In genomic region chr10:10901906-10902305, GRCh38 we compare ENCODE assay signal across 18 cellular contexts.
"Had no signal": no experiment of that assay in that cellular context is flagged by ENCODE, and none has a peak within 500 bp of the region (broad histone marks: within the 10 kb centered on the region; RNA-seq: fewer than 3 reads in every experiment).

No MANE protein-coding gene starts in this region.

- H3K27ac ChIP-seq: RWPE1 had no signal

- ATAC-seq: Panc1, PC-3, SK-N-SH treated with all-trans-retinoic acid at 6 μM for 48 hours had no signal

- DNase-seq: KBM-7, NCI-H1092 treated with DMSO at 0.1 percent for 48 hours, NCI-H1436, NCI-H187, NCI-H2029, NCI-H2081 treated with DMSO at 0.1 percent for 48 hours, NCI-H2171, NCI-H226, NCI-H446, NCI-H510A, NCI-H524 treated with DMSO at 0.1 percent for 48 hours, NCI-H69, NCI-H774, PC-3, SHP77 had no signal
